Comparison of ENCODE assay signal across 1 cellular context in the genomic region with DNA sequence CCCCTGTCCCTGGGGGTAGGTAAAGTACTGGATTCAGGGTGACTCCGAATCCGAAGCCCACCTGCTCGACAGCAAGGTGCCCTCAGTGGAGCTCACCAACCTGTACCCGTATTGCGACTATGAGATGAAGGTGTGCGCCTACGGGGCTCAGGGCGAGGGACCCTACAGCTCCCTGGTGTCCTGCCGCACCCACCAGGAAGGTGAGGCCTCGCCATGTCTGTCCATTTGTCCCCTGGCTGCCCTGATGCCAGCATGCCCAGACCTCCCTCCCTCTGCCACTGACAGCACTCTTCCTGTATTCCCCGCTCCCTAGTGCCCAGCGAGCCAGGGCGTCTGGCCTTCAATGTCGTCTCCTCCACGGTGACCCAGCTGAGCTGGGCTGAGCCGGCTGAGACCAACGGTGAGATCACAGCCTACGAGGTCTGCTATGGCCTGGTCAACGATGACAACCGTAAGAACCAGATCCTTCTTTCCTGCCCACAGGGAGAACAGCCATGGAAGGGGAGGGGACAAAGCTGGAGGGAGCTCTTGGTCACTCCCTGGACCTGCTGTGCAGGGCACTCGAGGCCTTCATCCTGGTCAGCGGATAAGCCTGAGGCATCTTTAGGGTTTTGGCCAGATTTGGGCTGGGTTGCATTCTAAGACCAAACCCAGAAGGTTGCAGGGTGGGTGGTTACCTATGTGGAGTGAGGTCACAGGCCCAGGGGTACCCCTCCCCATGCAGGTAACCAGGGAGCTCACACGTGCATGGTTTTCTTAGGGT.
TF ChIP-seq lines count a peak whose summit lies in the region.

No MANE protein-coding gene starts in this region.

TF ChIP-seq in HepG2, 621 proteins besides CTCF, POLR2A, EP300 and RAD21 (continued from another document):
- TF ChIP-seq, protein P1, sequence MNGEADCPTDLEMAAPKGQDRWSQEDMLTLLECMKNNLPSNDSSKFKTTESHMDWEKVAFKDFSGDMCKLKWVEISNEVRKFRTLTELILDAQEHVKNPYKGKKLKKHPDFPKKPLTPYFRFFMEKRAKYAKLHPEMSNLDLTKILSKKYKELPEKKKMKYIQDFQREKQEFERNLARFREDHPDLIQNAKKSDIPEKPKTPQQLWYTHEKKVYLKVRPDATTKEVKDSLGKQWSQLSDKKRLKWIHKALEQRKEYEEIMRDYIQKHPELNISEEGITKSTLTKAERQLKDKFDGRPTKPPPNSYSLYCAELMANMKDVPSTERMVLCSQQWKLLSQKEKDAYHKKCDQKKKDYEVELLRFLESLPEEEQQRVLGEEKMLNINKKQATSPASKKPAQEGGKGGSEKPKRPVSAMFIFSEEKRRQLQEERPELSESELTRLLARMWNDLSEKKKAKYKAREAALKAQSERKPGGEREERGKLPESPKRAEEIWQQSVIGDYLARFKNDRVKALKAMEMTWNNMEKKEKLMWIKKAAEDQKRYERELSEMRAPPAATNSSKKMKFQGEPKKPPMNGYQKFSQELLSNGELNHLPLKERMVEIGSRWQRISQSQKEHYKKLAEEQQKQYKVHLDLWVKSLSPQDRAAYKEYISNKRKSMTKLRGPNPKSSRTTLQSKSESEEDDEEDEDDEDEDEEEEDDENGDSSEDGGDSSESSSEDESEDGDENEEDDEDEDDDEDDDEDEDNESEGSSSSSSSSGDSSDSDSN (CRISPR knock-in tag; IDR thresholded peaks at IDR 0.05): peak; percentile 60
- TF ChIP-seq ZNF619 (CRISPR knock-in tag; IDR thresholded peaks at IDR 0.05) (0 out of 2 replicates have a peak, but pooled peaks have one; percentile 38), HOXD1 (CRISPR knock-in tag; IDR thresholded peaks at IDR 0.05) (no peak), ZKSCAN5 (CRISPR knock-in tag; IDR thresholded peaks at IDR 0.05) (no peak), PITX1 (CRISPR knock-in tag; IDR thresholded peaks at IDR 0.05) (no peak), HNRNPL (IDR thresholded peaks at IDR 0.05; ENCODE audit: low read depth, low read length) (peak; percentile 73; the same call in 1 of the 2 replicates), ZNF550 (CRISPR knock-in tag; IDR thresholded peaks at IDR 0.05; ENCODE audit: borderline replicate concordance) (0 out of 2 replicates have a peak, but pooled peaks have one; percentile 62), ATF7-NPFF (CRISPR knock-in tag; IDR thresholded peaks at IDR 0.05; ENCODE audit: low read depth) (no peak), ZNF225 (CRISPR knock-in tag; IDR thresholded peaks at IDR 0.05) (peak; percentile 61; the same call in 1 of the 2 replicates)
- TF ChIP-seq, protein P2, sequence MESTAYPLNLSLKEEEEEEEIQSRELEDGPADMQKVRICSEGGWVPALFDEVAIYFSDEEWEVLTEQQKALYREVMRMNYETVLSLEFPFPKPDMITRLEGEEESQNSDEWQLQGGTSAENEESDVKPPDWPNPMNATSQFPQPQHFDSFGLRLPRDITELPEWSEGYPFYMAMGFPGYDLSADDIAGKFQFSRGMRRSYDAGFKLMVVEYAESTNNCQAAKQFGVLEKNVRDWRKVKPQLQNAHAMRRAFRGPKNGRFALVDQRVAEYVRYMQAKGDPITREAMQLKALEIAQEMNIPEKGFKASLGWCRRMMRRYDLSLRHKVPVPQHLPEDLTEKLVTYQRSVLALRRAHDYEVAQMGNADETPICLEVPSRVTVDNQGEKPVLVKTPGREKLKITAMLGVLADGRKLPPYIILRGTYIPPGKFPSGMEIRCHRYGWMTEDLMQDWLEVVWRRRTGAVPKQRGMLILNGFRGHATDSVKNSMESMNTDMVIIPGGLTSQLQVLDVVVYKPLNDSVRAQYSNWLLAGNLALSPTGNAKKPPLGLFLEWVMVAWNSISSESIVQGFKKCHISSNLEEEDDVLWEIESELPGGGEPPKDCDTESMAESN (CRISPR knock-in tag; conservative IDR thresholded peaks at IDR 0.05): no peak
- TF ChIP-seq, protein P3, sequence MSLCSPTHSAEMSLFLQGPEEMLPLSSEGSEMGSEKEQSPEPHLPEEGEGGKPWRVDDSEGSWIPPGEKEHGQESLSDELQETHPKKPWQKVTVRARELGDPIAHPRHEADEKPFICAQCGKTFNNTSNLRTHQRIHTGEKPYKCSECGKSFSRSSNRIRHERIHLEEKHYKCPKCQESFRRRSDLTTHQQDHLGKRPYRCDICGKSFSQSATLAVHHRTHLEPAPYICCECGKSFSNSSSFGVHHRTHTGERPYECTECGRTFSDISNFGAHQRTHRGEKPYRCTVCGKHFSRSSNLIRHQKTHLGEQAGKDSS (CRISPR knock-in tag; IDR thresholded peaks at IDR 0.05; ENCODE audit: borderline replicate concordance, low read depth): 0 out of 2 replicates have a peak, but pooled peaks have one; percentile 24
- TF ChIP-seq, protein P4, sequence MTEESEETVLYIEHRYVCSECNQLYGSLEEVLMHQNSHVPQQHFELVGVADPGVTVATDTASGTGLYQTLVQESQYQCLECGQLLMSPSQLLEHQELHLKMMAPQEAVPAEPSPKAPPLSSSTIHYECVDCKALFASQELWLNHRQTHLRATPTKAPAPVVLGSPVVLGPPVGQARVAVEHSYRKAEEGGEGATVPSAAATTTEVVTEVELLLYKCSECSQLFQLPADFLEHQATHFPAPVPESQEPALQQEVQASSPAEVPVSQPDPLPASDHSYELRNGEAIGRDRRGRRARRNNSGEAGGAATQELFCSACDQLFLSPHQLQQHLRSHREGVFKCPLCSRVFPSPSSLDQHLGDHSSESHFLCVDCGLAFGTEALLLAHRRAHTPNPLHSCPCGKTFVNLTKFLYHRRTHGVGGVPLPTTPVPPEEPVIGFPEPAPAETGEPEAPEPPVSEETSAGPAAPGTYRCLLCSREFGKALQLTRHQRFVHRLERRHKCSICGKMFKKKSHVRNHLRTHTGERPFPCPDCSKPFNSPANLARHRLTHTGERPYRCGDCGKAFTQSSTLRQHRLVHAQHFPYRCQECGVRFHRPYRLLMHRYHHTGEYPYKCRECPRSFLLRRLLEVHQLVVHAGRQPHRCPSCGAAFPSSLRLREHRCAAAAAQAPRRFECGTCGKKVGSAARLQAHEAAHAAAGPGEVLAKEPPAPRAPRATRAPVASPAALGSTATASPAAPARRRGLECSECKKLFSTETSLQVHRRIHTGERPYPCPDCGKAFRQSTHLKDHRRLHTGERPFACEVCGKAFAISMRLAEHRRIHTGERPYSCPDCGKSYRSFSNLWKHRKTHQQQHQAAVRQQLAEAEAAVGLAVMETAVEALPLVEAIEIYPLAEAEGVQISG (CRISPR knock-in tag; IDR thresholded peaks at IDR 0.05): peak; percentile 13; the same call in 1 of the 2 replicates
